16 cellular contexts compared by ENCODE assay signal in the genomic region with DNA sequence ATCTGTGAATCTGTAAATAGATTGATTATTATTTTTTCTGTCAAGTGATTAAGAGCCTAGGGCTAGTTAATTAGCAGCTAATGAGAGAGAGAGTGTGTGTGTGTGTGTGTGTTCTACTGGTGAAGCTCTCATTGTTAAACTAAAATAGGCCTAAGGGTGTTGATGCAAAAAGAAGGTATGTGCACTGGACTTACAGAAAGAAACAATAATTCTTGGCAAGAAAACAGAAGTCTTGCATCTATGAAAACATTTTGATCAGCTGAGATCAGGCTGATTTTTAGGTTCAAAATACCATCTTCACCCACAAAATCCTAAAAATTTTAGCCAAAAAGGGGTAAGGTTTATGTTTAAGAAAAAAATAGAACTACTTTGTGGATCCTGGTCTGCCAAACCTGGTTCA.
"Had no signal": no experiment of that assay in that cellular context is flagged by ENCODE, and none has a peak within 500 bp of the region (broad histone marks: within the 10 kb centered on the region; RNA-seq: fewer than 3 reads in every experiment).

No MANE protein-coding gene starts in this region.

- DNase-seq: activated CD4-positive, alpha-beta T cell treated with anti-CD3 and anti-CD28 coated beads for 4 hours; activated CD8-positive, alpha-beta memory T cell treated with anti-CD3 and anti-CD28 coated beads, Interleukin-2, amount 50 U/mL, for 48 hours; activated CD8-positive, alpha-beta T cell treated with anti-CD3 and anti-CD28 coated beads, Interleukin-2, amount 10 ng/mL, durations not matched to agents 7 days and 5 days; effector memory CD4-positive, alpha-beta T cell; head of caudate nucleus; left lung; ovary; stimulated activated CD4-positive, alpha-beta T cell treated with anti-CD3 and anti-CD28 coated beads, Interleukin-4, amount 100 ng/mL, for 4 hours; stomach; T-helper 1 cell; WERI-Rb-1 had no signal

- H3K4me1 ChIP-seq: left lung had no signal

- H3K27me3 Mint-ChIP-seq: memory B cell had no signal

- H3K27ac Mint-ChIP-seq: activated CD8-positive, alpha-beta T cell treated with anti-CD3 and anti-CD28 coated beads, Interleukin-2, amount 10 ng/mL, durations not matched to agents 7 days and 5 days; memory B cell had no signal

- H3K4me1 Mint-ChIP-seq: memory B cell had no signal

- H3K4me3 ChIP-seq: ascending aorta, coronary artery, left lung, ovary, stomach, thoracic aorta had no signal

- H3K27me3 ChIP-seq: ascending aorta, foreskin keratinocyte, left lung, ovary, stomach had no signal

- H3K36me3 Mint-ChIP-seq: memory B cell had no signal

- H3K4me3 Mint-ChIP-seq: activated CD8-positive, alpha-beta T cell treated with anti-CD3 and anti-CD28 coated beads, Interleukin-2, amount 10 ng/mL, durations not matched to agents 7 days and 5 days; memory B cell had no signal

- H3K9me3 ChIP-seq: ascending aorta, left lung, ovary, stomach, thoracic aorta had no signal

- H3K36me3 ChIP-seq: ascending aorta, left lung, ovary, stomach, thoracic aorta, WERI-Rb-1 had no signal

- ATAC-seq: activated CD8-positive, alpha-beta T cell treated with anti-CD3 and anti-CD28 coated beads, Interleukin-2, amount 10 ng/mL, durations not matched to agents 7 days and 5 days; left lung had no signal

- H3K27ac ChIP-seq: coronary artery, foreskin keratinocyte, left lung, ovary, WERI-Rb-1 had no signal
